Comparison of ENCODE assay signal across 8 cellular contexts in the genomic region with DNA sequence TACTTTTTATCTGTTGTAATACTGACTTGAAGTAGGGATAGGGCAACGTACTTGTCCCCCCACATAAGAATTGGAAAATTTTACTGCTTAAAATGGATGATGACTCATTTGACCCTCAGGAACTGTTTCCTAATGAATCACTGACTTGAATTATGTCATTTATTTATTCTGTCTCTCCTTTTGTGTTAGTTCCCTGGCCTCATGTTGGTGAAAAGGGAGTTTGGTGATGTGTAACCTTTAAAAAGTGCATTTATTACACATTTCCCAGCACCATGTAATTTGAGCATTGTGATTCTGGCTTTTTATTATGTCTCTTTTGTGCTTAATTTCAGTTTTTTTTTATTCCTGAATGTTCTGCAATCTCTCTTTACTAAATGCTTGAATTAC. TPM values are rescaled to one million over a fixed set of nuclear protein-coding genes. Genes with fewer than 3 reads are reported as not detected.
DNase-seq lines count a peak whose midpoint lies in the region; ATAC-seq and TF ChIP-seq lines count a peak whose summit lies in the region.

No MANE protein-coding gene starts in this region.

- H3K27me3 ChIP-seq in SK-N-SH (ENCODE audit: insufficient read depth) (no peaks in the 10 kb centered on the region), gastroesophageal sphincter (peaks cover 4% of the 10 kb centered on the region), transverse colon (no peaks in the 10 kb centered on the region)

- peak overlapping the region; percentile 46 for H3K27ac Mint-ChIP-seq in activated CD8-positive, alpha-beta T cell treated with anti-CD3 and anti-CD28 coated beads for 36 hours
- H3K27ac Mint-ChIP-seq in activated CD8-positive, alpha-beta T cell treated with anti-CD3 and anti-CD28 coated beads, Interleukin-2, amount 10 ng/mL, durations not matched to agents 7 days and 5 days, result no peak overlapping the region

- peak overlapping the region; percentile 22 for H3K4me3 Mint-ChIP-seq in activated CD8-positive, alpha-beta T cell treated with anti-CD3 and anti-CD28 coated beads for 36 hours
- H3K4me3 Mint-ChIP-seq in activated CD8-positive, alpha-beta T cell treated with anti-CD3 and anti-CD28 coated beads, Interleukin-2, amount 10 ng/mL, durations not matched to agents 7 days and 5 days, result no peak overlapping the region

- H3K4me1 ChIP-seq in SK-N-SH (ENCODE audit: control insufficient read depth in 1 of 2, insufficient read depth in 2 of 2, low read depth in 1 of 2, low read length in 1 of 2), result peaks cover 0 to 18% of the 10 kb centered on the region in 2 experiments; a peak in 3 of 4 replicates
- peaks cover 0 to 22% (median 0%) of the 10 kb centered on the region in 3 donors for H3K4me1 ChIP-seq in gastroesophageal sphincter
- H3K4me1 ChIP-seq in transverse colon, result peaks cover 0 to 25% (median 11%) of the 10 kb centered on the region in 4 donors

- peaks cover 27% of the 10 kb centered on the region for H3K4me1 Mint-ChIP-seq in activated CD8-positive, alpha-beta T cell treated with anti-CD3 and anti-CD28 coated beads for 36 hours (ENCODE audit: low read depth)
- peaks cover 9% of the 10 kb centered on the region for H3K4me1 Mint-ChIP-seq in activated CD8-positive, alpha-beta T cell treated with anti-CD3 and anti-CD28 coated beads, Interleukin-2, amount 10 ng/mL, durations not matched to agents 7 days and 5 days (ENCODE audit: low read depth)

- no peaks in the 10 kb centered on the region for H3K9me2 ChIP-seq in SK-N-SH

- POLR2A ChIA-PET in activated CD8-positive, alpha-beta T cell treated with anti-CD3 and anti-CD28 coated beads for 36 hours (lab: Charles Lee), result no interaction called here
- POLR2A ChIA-PET in activated CD8-positive, alpha-beta T cell treated with anti-CD3 and anti-CD28 coated beads, Interleukin-2, amount 10 ng/mL, durations not matched to agents 7 days and 5 days (lab: Charles Lee), result no interaction called here
- POLR2A ChIA-PET in SK-N-SH (lab: Yijun Ruan, JAX), result interaction anchor here (1.3 kb wide), 1 partner anchor 20 kb away, joined by 3 read pairs; the partner anchor contains the start of gene PGM2L1

- H3K27ac ChIP-seq in SK-N-SH (ENCODE audit: low read depth in 2 of 2, low read length in 1 of 2), result peak overlapping the region in 1 of 2 experiments; percentile 93; a peak in 2 of 4 replicates
- H3K27ac ChIP-seq in gastroesophageal sphincter, result peak overlapping the region in 2 of 4 donors; percentile 58 to 75
- peak overlapping the region; percentile 1 to 50 (median 30) for H3K27ac ChIP-seq in transverse colon

- no peaks in the 10 kb centered on the region for H3K27me3 Mint-ChIP-seq in activated CD8-positive, alpha-beta T cell treated with anti-CD3 and anti-CD28 coated beads for 36 hours
- peaks cover 3% of the 10 kb centered on the region for H3K27me3 Mint-ChIP-seq in activated CD8-positive, alpha-beta T cell treated with anti-CD3 and anti-CD28 coated beads, Interleukin-2, amount 10 ng/mL, durations not matched to agents 7 days and 5 days (ENCODE audit: low read depth)

- H2AFZ ChIP-seq in SK-N-SH (ENCODE audit: low read depth), result peak overlapping the region; percentile 77

- DNase-seq in activated CD8-positive, alpha-beta T cell treated with anti-CD3 and anti-CD28 coated beads for 36 hours, result no peak
- no peak for DNase-seq in activated CD8-positive, alpha-beta T cell treated with anti-CD3 and anti-CD28 coated beads, Interleukin-2, amount 10 ng/mL, durations not matched to agents 7 days and 5 days
- no peak for DNase-seq in SK-N-SH
- DNase-seq in transverse colon, result no peak
- no peak for DNase-seq in germinal center (ENCODE audit: low spot score)
- DNase-seq in inferior parietal cortex (ENCODE audit: extremely low spot score), result no peak

- intact Hi-C loops in activated CD8-positive, alpha-beta T cell treated with anti-CD3 and anti-CD28 coated beads for 36 hours (cut with micrococcal nuclease), result no loop called here
- intact Hi-C loops in transverse colon (cut with DNase I; ENCODE audit: low total_unique reads), result no loop called here

- H3K4me3 ChIP-seq in SK-N-SH (ENCODE audit: low read depth in 2 of 2, low read length in 1 of 2), result no peak overlapping the region
- no peak overlapping the region for H3K4me3 ChIP-seq in gastroesophageal sphincter
- H3K4me3 ChIP-seq in transverse colon, result no peak overlapping the region

- H4K20me1 ChIP-seq in SK-N-SH (ENCODE audit: insufficient read depth), result no peaks in the 10 kb centered on the region

- TF ChIP-seq EP300 in SK-N-SH (IDR thresholded peaks at IDR 0.05; ENCODE audit: borderline replicate concordance in 1 of 2, low read depth in 1 of 2, low read length in 1 of 2) (0 out of 4 replicates have a peak, but pooled peaks of 1 of the 2 experiments have one; percentile 18), gastroesophageal sphincter (IDR thresholded peaks at IDR 0.05) (no peak), transverse colon (IDR thresholded peaks at IDR 0.05; ENCODE audit: low read depth) (no peak)

- H3K36me3 Mint-ChIP-seq in activated CD8-positive, alpha-beta T cell treated with anti-CD3 and anti-CD28 coated beads for 36 hours (ENCODE audit: low read depth), result no peaks in the 10 kb centered on the region
- no peaks in the 10 kb centered on the region for H3K36me3 Mint-ChIP-seq in activated CD8-positive, alpha-beta T cell treated with anti-CD3 and anti-CD28 coated beads, Interleukin-2, amount 10 ng/mL, durations not matched to agents 7 days and 5 days (ENCODE audit: low read depth)

- H3K9ac ChIP-seq in SK-N-SH, result peak overlapping the region; percentile 39; the same call in 1 of the 2 replicates

- peak; percentile 58 for ATAC-seq in activated CD8-positive, alpha-beta T cell treated with anti-CD3 and anti-CD28 coated beads for 36 hours
- no peak for ATAC-seq in activated CD8-positive, alpha-beta T cell treated with anti-CD3 and anti-CD28 coated beads, Interleukin-2, amount 10 ng/mL, durations not matched to agents 7 days and 5 days
- ATAC-seq in gastroesophageal sphincter (peak; percentile 76), GM19452 (IDR thresholded peaks at IDR 0.05; ENCODE audit: unreplicated experiment) (no peak)

- WGBS in SK-N-SH (ENCODE audit: low lambda C conversion rate), result 9% methylated on average over 1 of the region's 1 CpG
- 9 to 20% methylated on average over 1 of the region's 1 CpG for WGBS in gastroesophageal sphincter (ENCODE audit: low coverage in 1 of 2), 2 donors
- 27 to 49% methylated on average over 1 of the region's 1 CpG for WGBS in transverse colon (ENCODE audit: low coverage in 1 of 2), 2 donors

- TF ChIP-seq POLR2A in gastroesophageal sphincter (IDR thresholded peaks at IDR 0.05) (no peak), transverse colon (IDR thresholded peaks at IDR 0.05) (no peak)

- CTCF ChIA-PET in activated CD8-positive, alpha-beta T cell treated with anti-CD3 and anti-CD28 coated beads for 36 hours (lab: Charles Lee), result interaction anchor here (1.0 kb wide), 1 partner anchor 28 kb away, joined by 3 read pairs; no protein-coding TSS in a partner anchor
- CTCF ChIA-PET in activated CD8-positive, alpha-beta T cell treated with anti-CD3 and anti-CD28 coated beads, Interleukin-2, amount 10 ng/mL, durations not matched to agents 7 days and 5 days (lab: Charles Lee), result interaction anchor here (0.7 to 0.8 kb wide), 2 partner anchors 12 to 29 kb away, joined by 3 to 5 read pairs; no protein-coding TSS in a partner anchor
- CTCF ChIA-PET in SK-N-SH (lab: Yijun Ruan, JAX), result interaction anchor here (2.2 to 2.5 kb wide), 2 partner anchors 31 to 34 kb away, joined by 6 to 11 read pairs; no protein-coding TSS in a partner anchor

- in situ Hi-C loops in transverse colon (cut with MboI; ENCODE audit: low pct_ligation_motif_present in 1 of 4, low pct_unique_long_range_greater_than_20kb in 1 of 4, low sequenced_read_pairs in 3 of 4), result no loop called here

- TF ChIP-seq CTCF in activated CD8-positive, alpha-beta T cell treated with anti-CD3 and anti-CD28 coated beads for 36 hours (IDR thresholded peaks at IDR 0.05), result no peak
- no peak for TF ChIP-seq CTCF in SK-N-SH (IDR thresholded peaks at IDR 0.05)
- TF ChIP-seq CTCF in gastroesophageal sphincter (IDR thresholded peaks at IDR 0.05), result no peak
- TF ChIP-seq CTCF in transverse colon (IDR thresholded peaks at IDR 0.05), result no peak

- no peak for TF ChIP-seq RAD21 in SK-N-SH (IDR thresholded peaks at IDR 0.05; ENCODE audit: low read length)

- H3K9me3 ChIP-seq in SK-N-SH (no peaks in the 10 kb centered on the region), gastroesophageal sphincter (no peaks in the 10 kb centered on the region), transverse colon (no peaks in the 10 kb centered on the region)

- no peaks in the 10 kb centered on the region for H3K79me2 ChIP-seq in SK-N-SH (ENCODE audit: insufficient read depth)

- H3F3A ChIP-seq in SK-N-SH (replicated peaks; ENCODE audit: insufficient read depth), result peaks cover 13% of the 10 kb centered on the region

- no peaks in the 10 kb centered on the region for H3K9me3 Mint-ChIP-seq in activated CD8-positive, alpha-beta T cell treated with anti-CD3 and anti-CD28 coated beads for 36 hours
- no peaks in the 10 kb centered on the region for H3K9me3 Mint-ChIP-seq in activated CD8-positive, alpha-beta T cell treated with anti-CD3 and anti-CD28 coated beads, Interleukin-2, amount 10 ng/mL, durations not matched to agents 7 days and 5 days (ENCODE audit: insufficient read depth)

- H3K36me3 ChIP-seq in SK-N-SH (replicated peaks in 1 of 2; ENCODE audit: control insufficient read depth in 1 of 2, insufficient read depth in 2 of 2, low read length in 1 of 2) (no peaks in the 10 kb centered on the region), gastroesophageal sphincter (no peaks in the 10 kb centered on the region), transverse colon (no peaks in the 10 kb centered on the region)

- H3K4me2 ChIP-seq in SK-N-SH, result peak overlapping the region; percentile 43; the same call in 1 of the 2 replicates

TF ChIP-seq in SK-N-SH, 30 proteins besides CTCF, POLR2A, EP300 and RAD21 (continues in another document):
- no peak for TF ChIP-seq FOXJ3 (CRISPR knock-in tag; IDR thresholded peaks at IDR 0.05)

RNA-seq across cellular contexts. Expression of gene PGM2L1, which starts 20.3 kb away (rescaled TPM):
- total RNA-seq in activated CD8-positive, alpha-beta T cell treated with anti-CD3 and anti-CD28 coated beads for 36 hours, result 1 to 10 TPM; 5.8 to 5.9 TPM
- total RNA-seq in activated CD8-positive, alpha-beta T cell treated with anti-CD3 and anti-CD28 coated beads, Interleukin-2, amount 10 ng/mL, durations not matched to agents 7 days and 5 days, result 1 to 10 TPM; 6.1 to 6.5 TPM
- polyA plus RNA-seq in SK-N-SH (2012; rRNA removed), result 0.90 and 1.0 TPM in 2 replicates
- polyA plus RNA-seq in SK-N-SH (2012; cell fraction: cytosol; rRNA removed), result 1.2 and 1.4 TPM in 2 replicates
- 1.4 and 1.6 TPM in 2 replicates for polyA plus RNA-seq in SK-N-SH (2012; cell fraction: nucleus; rRNA removed)
- total RNA-seq in gastroesophageal sphincter (1 to 10 TPM; 1.2 to 7.8 (median 4.9) TPM), transverse colon (10 to 100 TPM in 1 of 4 donors, 1 to 10 TPM in 3; 2.6 to 10.1 (median 8.3) TPM)

RNA-seq across cellular contexts. Expression of gene KCNE3, which starts 48.8 kb away (rescaled TPM):
- not detected for total RNA-seq in activated CD8-positive, alpha-beta T cell treated with anti-CD3 and anti-CD28 coated beads for 36 hours
- total RNA-seq in activated CD8-positive, alpha-beta T cell treated with anti-CD3 and anti-CD28 coated beads, Interleukin-2, amount 10 ng/mL, durations not matched to agents 7 days and 5 days, result not detected
- not detected in 2 replicates for polyA plus RNA-seq in SK-N-SH (2012; rRNA removed)
- not detected in 2 replicates for polyA plus RNA-seq in SK-N-SH (2012; cell fraction: cytosol; rRNA removed)
- not detected in 2 replicates for polyA plus RNA-seq in SK-N-SH (2012; cell fraction: nucleus; rRNA removed)
- 10 to 100 TPM in 1 of 4 donors, 1 to 10 TPM in 3; 4.2 to 21.9 (median 5.2) TPM for total RNA-seq in gastroesophageal sphincter
- 10 to 100 TPM in 1 of 4 donors, 1 to 10 TPM in 2, under 1 TPM in 1; 0.80 to 14.9 (median 6.8) TPM for total RNA-seq in transverse colon

Comparison
In these comparisons a context has a peak if more than half of its experiments do, and no peak if none do; other contexts are left out.
1. ATAC-seq: peak in activated CD8-positive, alpha-beta T cell treated with anti-CD3 and anti-CD28 coated beads for 36 hours (single experiment) and gastroesophageal sphincter (single experiment); none in activated CD8-positive, alpha-beta T cell treated with anti-CD3 and anti-CD28 coated beads, Interleukin-2, amount 10 ng/mL, durations not matched to agents 7 days and 5 days (single experiment) and GM19452 (single experiment).